1 cellular context compared by ENCODE assay signal in the genomic region with DNA sequence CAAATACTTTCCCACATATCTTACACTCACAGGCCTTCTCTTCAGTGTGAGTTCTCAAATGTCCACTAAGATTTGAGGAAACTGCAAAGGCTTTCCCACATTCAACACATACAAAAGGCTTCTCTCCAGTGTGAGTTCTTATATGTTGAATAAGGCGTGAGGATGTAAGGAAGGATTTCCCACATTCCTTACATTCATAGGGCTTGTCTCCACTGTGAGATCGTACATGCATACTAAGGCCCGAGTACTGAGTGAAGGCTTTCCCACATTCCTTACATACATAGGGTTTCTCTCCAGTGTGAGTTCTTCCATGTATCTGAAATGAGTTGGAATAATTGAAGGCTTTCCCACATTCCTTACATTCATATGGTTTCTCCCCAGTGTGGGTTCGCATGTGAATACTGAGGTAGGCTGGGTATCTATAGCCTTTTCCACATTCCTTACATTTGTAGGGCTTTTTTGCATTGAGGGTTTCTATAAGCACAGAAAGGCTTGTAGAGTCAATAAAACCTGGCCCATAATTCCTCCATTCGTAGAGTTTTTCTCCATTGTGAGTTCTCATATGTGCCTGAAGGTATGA.
TF ChIP-seq lines count a peak whose summit lies in the region.

No MANE protein-coding gene starts in this region.

TF ChIP-seq in GM23338, 12 proteins besides CTCF, POLR2A, EP300 and RAD21 (continued from another document):
- TF ChIP-seq, protein P1, sequence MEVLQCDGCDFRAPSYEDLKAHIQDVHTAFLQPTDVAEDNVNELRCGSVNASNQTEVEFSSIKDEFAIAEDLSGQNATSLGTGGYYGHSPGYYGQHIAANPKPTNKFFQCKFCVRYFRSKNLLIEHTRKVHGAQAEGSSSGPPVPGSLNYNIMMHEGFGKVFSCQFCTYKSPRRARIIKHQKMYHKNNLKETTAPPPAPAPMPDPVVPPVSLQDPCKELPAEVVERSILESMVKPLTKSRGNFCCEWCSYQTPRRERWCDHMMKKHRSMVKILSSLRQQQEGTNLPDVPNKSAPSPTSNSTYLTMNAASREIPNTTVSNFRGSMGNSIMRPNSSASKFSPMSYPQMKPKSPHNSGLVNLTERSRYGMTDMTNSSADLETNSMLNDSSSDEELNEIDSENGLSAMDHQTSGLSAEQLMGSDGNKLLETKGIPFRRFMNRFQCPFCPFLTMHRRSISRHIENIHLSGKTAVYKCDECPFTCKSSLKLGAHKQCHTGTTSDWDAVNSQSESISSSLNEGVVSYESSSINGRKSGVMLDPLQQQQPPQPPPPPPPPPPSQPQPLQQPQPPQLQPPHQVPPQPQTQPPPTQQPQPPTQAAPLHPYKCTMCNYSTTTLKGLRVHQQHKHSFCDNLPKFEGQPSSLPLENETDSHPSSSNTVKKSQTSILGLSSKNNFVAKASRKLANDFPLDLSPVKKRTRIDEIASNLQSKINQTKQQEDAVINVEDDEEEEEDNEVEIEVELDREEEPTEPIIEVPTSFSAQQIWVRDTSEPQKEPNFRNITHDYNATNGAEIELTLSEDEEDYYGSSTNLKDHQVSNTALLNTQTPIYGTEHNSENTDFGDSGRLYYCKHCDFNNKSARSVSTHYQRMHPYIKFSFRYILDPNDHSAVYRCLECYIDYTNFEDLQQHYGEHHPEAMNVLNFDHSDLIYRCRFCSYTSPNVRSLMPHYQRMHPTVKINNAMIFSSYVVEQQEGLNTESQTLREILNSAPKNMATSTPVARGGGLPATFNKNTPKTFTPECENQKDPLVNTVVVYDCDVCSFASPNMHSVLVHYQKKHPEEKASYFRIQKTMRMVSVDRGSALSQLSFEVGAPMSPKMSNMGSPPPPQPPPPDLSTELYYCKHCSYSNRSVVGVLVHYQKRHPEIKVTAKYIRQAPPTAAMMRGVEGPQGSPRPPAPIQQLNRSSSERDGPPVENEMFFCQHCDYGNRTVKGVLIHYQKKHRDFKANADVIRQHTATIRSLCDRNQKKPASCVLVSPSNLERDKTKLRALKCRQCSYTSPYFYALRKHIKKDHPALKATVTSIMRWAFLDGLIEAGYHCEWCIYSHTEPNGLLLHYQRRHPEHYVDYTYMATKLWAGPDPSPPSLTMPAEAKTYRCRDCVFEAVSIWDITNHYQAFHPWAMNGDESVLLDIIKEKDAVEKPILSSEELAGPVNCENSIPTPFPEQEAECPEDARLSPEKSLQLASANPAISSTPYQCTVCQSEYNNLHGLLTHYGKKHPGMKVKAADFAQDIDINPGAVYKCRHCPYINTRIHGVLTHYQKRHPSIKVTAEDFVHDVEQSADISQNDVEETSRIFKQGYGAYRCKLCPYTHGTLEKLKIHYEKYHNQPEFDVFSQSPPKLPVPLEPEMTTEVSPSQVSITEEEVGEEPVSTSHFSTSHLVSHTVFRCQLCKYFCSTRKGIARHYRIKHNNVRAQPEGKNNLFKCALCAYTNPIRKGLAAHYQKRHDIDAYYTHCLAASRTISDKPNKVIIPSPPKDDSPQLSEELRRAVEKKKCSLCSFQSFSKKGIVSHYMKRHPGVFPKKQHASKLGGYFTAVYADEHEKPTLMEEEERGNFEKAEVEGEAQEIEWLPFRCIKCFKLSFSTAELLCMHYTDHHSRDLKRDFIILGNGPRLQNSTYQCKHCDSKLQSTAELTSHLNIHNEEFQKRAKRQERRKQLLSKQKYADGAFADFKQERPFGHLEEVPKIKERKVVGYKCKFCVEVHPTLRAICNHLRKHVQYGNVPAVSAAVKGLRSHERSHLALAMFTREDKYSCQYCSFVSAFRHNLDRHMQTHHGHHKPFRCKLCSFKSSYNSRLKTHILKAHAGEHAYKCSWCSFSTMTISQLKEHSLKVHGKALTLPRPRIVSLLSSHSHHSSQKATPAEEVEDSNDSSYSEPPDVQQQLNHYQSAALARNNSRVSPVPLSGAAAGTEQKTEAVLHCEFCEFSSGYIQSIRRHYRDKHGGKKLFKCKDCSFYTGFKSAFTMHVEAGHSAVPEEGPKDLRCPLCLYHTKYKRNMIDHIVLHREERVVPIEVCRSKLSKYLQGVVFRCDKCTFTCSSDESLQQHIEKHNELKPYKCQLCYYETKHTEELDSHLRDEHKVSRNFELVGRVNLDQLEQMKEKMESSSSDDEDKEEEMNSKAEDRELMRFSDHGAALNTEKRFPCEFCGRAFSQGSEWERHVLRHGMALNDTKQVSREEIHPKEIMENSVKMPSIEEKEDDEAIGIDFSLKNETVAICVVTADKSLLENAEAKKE (CRISPR knock-in tag; IDR thresholded peaks at IDR 0.05): no peak
- no peak for TF ChIP-seq ZNF114 (CRISPR knock-in tag; IDR thresholded peaks at IDR 0.05)
- TF ChIP-seq CREB1 (CRISPR knock-in tag; IDR thresholded peaks at IDR 0.05; ENCODE audit: low read depth): no peak
- TF ChIP-seq EZH2phosphoT487 (IDR thresholded peaks at IDR 0.05; ENCODE audit: unreplicated experiment): no peak
- TF ChIP-seq NANOG (IDR thresholded peaks at IDR 0.05; ENCODE audit: borderline replicate concordance): no peak
- TF ChIP-seq, protein P2, sequence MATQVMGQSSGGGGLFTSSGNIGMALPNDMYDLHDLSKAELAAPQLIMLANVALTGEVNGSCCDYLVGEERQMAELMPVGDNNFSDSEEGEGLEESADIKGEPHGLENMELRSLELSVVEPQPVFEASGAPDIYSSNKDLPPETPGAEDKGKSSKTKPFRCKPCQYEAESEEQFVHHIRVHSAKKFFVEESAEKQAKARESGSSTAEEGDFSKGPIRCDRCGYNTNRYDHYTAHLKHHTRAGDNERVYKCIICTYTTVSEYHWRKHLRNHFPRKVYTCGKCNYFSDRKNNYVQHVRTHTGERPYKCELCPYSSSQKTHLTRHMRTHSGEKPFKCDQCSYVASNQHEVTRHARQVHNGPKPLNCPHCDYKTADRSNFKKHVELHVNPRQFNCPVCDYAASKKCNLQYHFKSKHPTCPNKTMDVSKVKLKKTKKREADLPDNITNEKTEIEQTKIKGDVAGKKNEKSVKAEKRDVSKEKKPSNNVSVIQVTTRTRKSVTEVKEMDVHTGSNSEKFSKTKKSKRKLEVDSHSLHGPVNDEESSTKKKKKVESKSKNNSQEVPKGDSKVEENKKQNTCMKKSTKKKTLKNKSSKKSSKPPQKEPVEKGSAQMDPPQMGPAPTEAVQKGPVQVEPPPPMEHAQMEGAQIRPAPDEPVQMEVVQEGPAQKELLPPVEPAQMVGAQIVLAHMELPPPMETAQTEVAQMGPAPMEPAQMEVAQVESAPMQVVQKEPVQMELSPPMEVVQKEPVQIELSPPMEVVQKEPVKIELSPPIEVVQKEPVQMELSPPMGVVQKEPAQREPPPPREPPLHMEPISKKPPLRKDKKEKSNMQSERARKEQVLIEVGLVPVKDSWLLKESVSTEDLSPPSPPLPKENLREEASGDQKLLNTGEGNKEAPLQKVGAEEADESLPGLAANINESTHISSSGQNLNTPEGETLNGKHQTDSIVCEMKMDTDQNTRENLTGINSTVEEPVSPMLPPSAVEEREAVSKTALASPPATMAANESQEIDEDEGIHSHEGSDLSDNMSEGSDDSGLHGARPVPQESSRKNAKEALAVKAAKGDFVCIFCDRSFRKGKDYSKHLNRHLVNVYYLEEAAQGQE (IDR thresholded peaks at IDR 0.05; ENCODE audit: unreplicated experiment): no peak
- TF ChIP-seq, protein P3, sequence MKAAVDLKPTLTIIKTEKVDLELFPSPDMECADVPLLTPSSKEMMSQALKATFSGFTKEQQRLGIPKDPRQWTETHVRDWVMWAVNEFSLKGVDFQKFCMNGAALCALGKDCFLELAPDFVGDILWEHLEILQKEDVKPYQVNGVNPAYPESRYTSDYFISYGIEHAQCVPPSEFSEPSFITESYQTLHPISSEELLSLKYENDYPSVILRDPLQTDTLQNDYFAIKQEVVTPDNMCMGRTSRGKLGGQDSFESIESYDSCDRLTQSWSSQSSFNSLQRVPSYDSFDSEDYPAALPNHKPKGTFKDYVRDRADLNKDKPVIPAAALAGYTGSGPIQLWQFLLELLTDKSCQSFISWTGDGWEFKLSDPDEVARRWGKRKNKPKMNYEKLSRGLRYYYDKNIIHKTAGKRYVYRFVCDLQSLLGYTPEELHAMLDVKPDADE (IDR thresholded peaks at IDR 0.05): no peak
- no peak for TF ChIP-seq POLR2AphosphoS5 (IDR thresholded peaks at IDR 0.05; ENCODE audit: low read depth)
- no peak for TF ChIP-seq JUNB (IDR thresholded peaks at IDR 0.05; ENCODE audit: unreplicated experiment)
- TF ChIP-seq EZH2 (IDR thresholded peaks at IDR 0.05; ENCODE audit: low read depth, unreplicated experiment): no peak
- TF ChIP-seq ZNF331 (CRISPR knock-in tag; IDR thresholded peaks at IDR 0.05; ENCODE audit: low read depth): no peak
